33 cellular contexts compared by ENCODE assay signal in genomic region chr10:33777223-33777622, GRCh38.
"Had no signal": no experiment of that assay in that cellular context is flagged by ENCODE, and none has a peak within 500 bp of the region (broad histone marks: within the 10 kb centered on the region; RNA-seq: fewer than 3 reads in every experiment).

No MANE protein-coding gene starts in this region.

- H3K9me3 ChIP-seq: ascending aorta, breast epithelium had no signal

- H3K4me1 Mint-ChIP-seq: activated CD4-positive, alpha-beta memory T cell treated with anti-CD3 and anti-CD28 coated beads, Interleukin-2, amount 10 ng/mL, durations not matched to agents 7 days and 5 days; activated CD4-positive, alpha-beta T cell treated with anti-CD3 and anti-CD28 coated beads, Interleukin-2, amount 10 ng/mL, durations not matched to agents 7 days and 5 days; activated CD8-positive, alpha-beta memory T cell treated with anti-CD3 and anti-CD28 coated beads, Interleukin-2, amount 10 ng/mL, durations not matched to agents 7 days and 5 days; activated naive CD4-positive, alpha-beta T cell treated with anti-CD3 and anti-CD28 coated beads, Interleukin-2, amount 10 ng/mL, durations not matched to agents 7 days and 5 days had no signal

- H3K4me3 Mint-ChIP-seq: activated B cell treated with CpG ODN at 0.5 μM for 24 hours; activated CD4-positive, alpha-beta memory T cell treated with anti-CD3 and anti-CD28 coated beads, Interleukin-2, amount 10 ng/mL, durations not matched to agents 7 days and 5 days; activated CD4-positive, alpha-beta T cell treated with anti-CD3 and anti-CD28 coated beads, Interleukin-2, amount 10 ng/mL, durations not matched to agents 7 days and 5 days; activated CD8-positive, alpha-beta memory T cell treated with anti-CD3 and anti-CD28 coated beads, Interleukin-2, amount 10 ng/mL, durations not matched to agents 7 days and 5 days; activated CD8-positive, alpha-beta T cell treated with anti-CD3 and anti-CD28 coated beads, Interleukin-2, amount 10 ng/mL, durations not matched to agents 7 days and 5 days; activated naive CD4-positive, alpha-beta T cell treated with anti-CD3 and anti-CD28 coated beads, Interleukin-2, amount 10 ng/mL, durations not matched to agents 7 days and 5 days; activated naive CD4-positive, alpha-beta T cell treated with anti-CD3 and anti-CD28 coated beads, Interleukin-2, amount 50 U/mL, for 24 hours; activated naive CD8-positive, alpha-beta T cell; activated naive CD8-positive, alpha-beta T cell treated with anti-CD3 and anti-CD28 coated beads, Interleukin-2, amount 10 ng/mL, durations not matched to agents 7 days and 5 days; activated naive CD8-positive, alpha-beta T cell treated with anti-CD3 and anti-CD28 coated beads, Interleukin-2, amount 50 U/mL, for 24 hours; activated T-cell treated with anti-CD3 and anti-CD28 coated beads, Interleukin-2, amount 50 U/mL, for 24 hours; T-helper 1 cell treated with Interleukin-12 subunit alpha and Interleukin-12 subunit beta and Interleukin-4 antibody, amounts not matched to agents 30 μg/mL and 1 μg/mL, for 36 hours; T-helper 2 cell treated with Interferon-gamma antibody and Interleukin-4, amounts not matched to agents 5 μg/mL and 100 μg/mL, for 36 hours had no signal

- H3K27ac ChIP-seq: ascending aorta, brain microvascular endothelial cell, breast epithelium, VCaP had no signal

- H3K9me3 Mint-ChIP-seq: activated CD4-positive, alpha-beta T cell treated with anti-CD3 and anti-CD28 coated beads, Interleukin-2, amount 10 ng/mL, durations not matched to agents 7 days and 5 days; activated naive CD4-positive, alpha-beta T cell treated with anti-CD3 and anti-CD28 coated beads, Interleukin-2, amount 10 ng/mL, durations not matched to agents 7 days and 5 days; activated naive CD4-positive, alpha-beta T cell treated with anti-CD3 and anti-CD28 coated beads, Interleukin-2, amount 50 U/mL, for 24 hours; activated naive CD8-positive, alpha-beta T cell treated with anti-CD3 and anti-CD28 coated beads, Interleukin-2, amount 10 ng/mL, durations not matched to agents 7 days and 5 days; activated naive CD8-positive, alpha-beta T cell treated with anti-CD3 and anti-CD28 coated beads, Interleukin-2, amount 50 U/mL, for 24 hours; activated T-cell treated with anti-CD3 and anti-CD28 coated beads, Interleukin-2, amount 50 U/mL, for 24 hours; activated T-helper 2 cell treated with anti-CD3 and anti-CD28 coated beads, Interferon-gamma antibody, Interleukin-2, Interleukin-4, amounts not matched to agents 10 μg/mL and 5 μg/mL and 100 μg/mL, durations not matched to agents 14 hours and 24 hours and 36 hours; T-helper 2 cell treated with Interferon-gamma antibody and Interleukin-4, amounts not matched to agents 5 μg/mL and 100 μg/mL, for 36 hours had no signal

- DNase-seq: activated B cell treated with CpG ODN at 0.5 μM for 24 hours; activated CD4-positive, alpha-beta memory T cell treated with anti-CD3 and anti-CD28 coated beads, Interleukin-2, amount 10 ng/mL, durations not matched to agents 7 days and 5 days; activated CD4-positive, alpha-beta T cell treated with anti-CD3 and anti-CD28 coated beads for 48 hours; activated CD4-positive, alpha-beta T cell treated with anti-CD3 and anti-CD28 coated beads, Interleukin-2, amount 10 ng/mL, durations not matched to agents 7 days and 5 days; activated CD4-positive, alpha-beta T cell treated with anti-CD3 and anti-CD28 coated beads, Interleukin-2, amount 50 U/mL, for 48 hours; activated CD4-positive, CD25-positive, alpha-beta regulatory T cell treated with anti-CD3 and anti-CD28 coated beads, Interleukin-2, amount 50 U/mL, for 72 hours; activated CD8-positive, alpha-beta memory T cell treated with anti-CD3 and anti-CD28 coated beads for 24 hours; activated CD8-positive, alpha-beta memory T cell treated with anti-CD3 and anti-CD28 coated beads, Interleukin-2, amount 10 ng/mL, durations not matched to agents 7 days and 5 days; activated CD8-positive, alpha-beta memory T cell treated with anti-CD3 and anti-CD28 coated beads, Interleukin-2, amount 50 U/mL, for 48 hours; activated CD8-positive, alpha-beta T cell treated with anti-CD3 and anti-CD28 coated beads, Interleukin-2, amount 10 ng/mL, durations not matched to agents 7 days and 5 days; activated effector memory CD4-positive, alpha-beta T cell treated with Interleukin-2 at 50 U/mL for 16 hours; activated gamma-delta T cell; activated naive CD4-positive, alpha-beta T cell treated with anti-CD3 and anti-CD28 coated beads, Interleukin-2, amount 10 ng/mL, durations not matched to agents 7 days and 5 days; activated naive CD4-positive, alpha-beta T cell treated with Interleukin-2 at 50 U/mL for 16 hours; activated naive CD8-positive, alpha-beta T cell treated with anti-CD3 and anti-CD28 coated beads, Interleukin-2, amount 10 ng/mL, durations not matched to agents 7 days and 5 days; activated naive CD8-positive, alpha-beta T cell treated with anti-CD3 and anti-CD28 coated beads, Interleukin-2, amount 50 U/mL, for 24 hours; activated T-cell treated with anti-CD3 and anti-CD28 coated beads, Interleukin-2, amount 50 U/mL, for 24 hours; activated T-cell treated with anti-CD3 and anti-CD28 coated beads, Interleukin-2, amount 50 U/mL, for 48 hours; amygdala; anterior cingulate cortex; brain microvascular endothelial cell; central memory CD4-positive, alpha-beta T cell; T-helper 1 cell; T-helper 2 cell; T-helper 9 cell had no signal

- H3K27me3 ChIP-seq: ascending aorta, brain microvascular endothelial cell, breast epithelium had no signal

- H3K27me3 Mint-ChIP-seq: activated B cell treated with CpG ODN at 0.5 μM for 24 hours; activated CD4-positive, alpha-beta memory T cell treated with anti-CD3 and anti-CD28 coated beads, Interleukin-2, amount 10 ng/mL, durations not matched to agents 7 days and 5 days; activated CD4-positive, alpha-beta T cell treated with anti-CD3 and anti-CD28 coated beads, Interleukin-2, amount 10 ng/mL, durations not matched to agents 7 days and 5 days; activated CD8-positive, alpha-beta memory T cell treated with anti-CD3 and anti-CD28 coated beads, Interleukin-2, amount 10 ng/mL, durations not matched to agents 7 days and 5 days; activated naive CD4-positive, alpha-beta T cell treated with anti-CD3 and anti-CD28 coated beads, Interleukin-2, amount 10 ng/mL, durations not matched to agents 7 days and 5 days; activated naive CD8-positive, alpha-beta T cell; activated naive CD8-positive, alpha-beta T cell treated with anti-CD3 and anti-CD28 coated beads, Interleukin-2, amount 10 ng/mL, durations not matched to agents 7 days and 5 days; activated naive CD8-positive, alpha-beta T cell treated with anti-CD3 and anti-CD28 coated beads, Interleukin-2, amount 50 U/mL, for 24 hours had no signal

- H3K36me3 Mint-ChIP-seq: activated CD8-positive, alpha-beta memory T cell treated with anti-CD3 and anti-CD28 coated beads, Interleukin-2, amount 10 ng/mL, durations not matched to agents 7 days and 5 days; activated naive CD4-positive, alpha-beta T cell treated with anti-CD3 and anti-CD28 coated beads, Interleukin-2, amount 10 ng/mL, durations not matched to agents 7 days and 5 days; activated naive CD4-positive, alpha-beta T cell treated with anti-CD3 and anti-CD28 coated beads, Interleukin-2, amount 50 U/mL, for 24 hours; activated naive CD8-positive, alpha-beta T cell; activated naive CD8-positive, alpha-beta T cell treated with anti-CD3 and anti-CD28 coated beads, Interleukin-2, amount 10 ng/mL, durations not matched to agents 7 days and 5 days had no signal

- ATAC-seq: activated CD8-positive, alpha-beta memory T cell treated with anti-CD3 and anti-CD28 coated beads, Interleukin-2, amount 10 ng/mL, durations not matched to agents 7 days and 5 days; activated CD8-positive, alpha-beta T cell treated with anti-CD3 and anti-CD28 coated beads, Interleukin-2, amount 10 ng/mL, durations not matched to agents 7 days and 5 days; activated naive CD8-positive, alpha-beta T cell treated with anti-CD3 and anti-CD28 coated beads, Interleukin-2, amount 50 U/mL, for 24 hours had no signal

- H3K27ac Mint-ChIP-seq: activated B cell treated with CpG ODN at 0.5 μM for 24 hours; activated CD4-positive, alpha-beta memory T cell treated with anti-CD3 and anti-CD28 coated beads, Interleukin-2, amount 10 ng/mL, durations not matched to agents 7 days and 5 days; activated CD4-positive, alpha-beta T cell treated with anti-CD3 and anti-CD28 coated beads, Interleukin-2, amount 10 ng/mL, durations not matched to agents 7 days and 5 days; activated CD8-positive, alpha-beta memory T cell treated with anti-CD3 and anti-CD28 coated beads, Interleukin-2, amount 10 ng/mL, durations not matched to agents 7 days and 5 days; activated CD8-positive, alpha-beta T cell treated with anti-CD3 and anti-CD28 coated beads, Interleukin-2, amount 10 ng/mL, durations not matched to agents 7 days and 5 days; activated naive CD4-positive, alpha-beta T cell treated with anti-CD3 and anti-CD28 coated beads, Interleukin-2, amount 10 ng/mL, durations not matched to agents 7 days and 5 days; activated naive CD4-positive, alpha-beta T cell treated with anti-CD3 and anti-CD28 coated beads, Interleukin-2, amount 50 U/mL, for 24 hours; activated naive CD8-positive, alpha-beta T cell; activated naive CD8-positive, alpha-beta T cell treated with anti-CD3 and anti-CD28 coated beads, Interleukin-2, amount 10 ng/mL, durations not matched to agents 7 days and 5 days; activated naive CD8-positive, alpha-beta T cell treated with anti-CD3 and anti-CD28 coated beads, Interleukin-2, amount 50 U/mL, for 24 hours; activated T-cell treated with anti-CD3 and anti-CD28 coated beads, Interleukin-2, amount 50 U/mL, for 24 hours; activated T-helper 2 cell treated with anti-CD3 and anti-CD28 coated beads, Interferon-gamma antibody, Interleukin-2, Interleukin-4, amounts not matched to agents 10 μg/mL and 5 μg/mL and 100 μg/mL, durations not matched to agents 14 hours and 24 hours and 36 hours; T-helper 1 cell treated with Interleukin-12 subunit alpha and Interleukin-12 subunit beta and Interleukin-4 antibody, amounts not matched to agents 30 μg/mL and 1 μg/mL, for 36 hours; T-helper 2 cell treated with Interferon-gamma antibody and Interleukin-4, amounts not matched to agents 5 μg/mL and 100 μg/mL, for 36 hours had no signal

- H3K36me3 ChIP-seq: ascending aorta, brain microvascular endothelial cell, breast epithelium had no signal

- H3K4me3 ChIP-seq: ascending aorta, breast epithelium had no signal
